28 cellular contexts compared by ENCODE assay signal in genomic region chr1:240405751-240406150, GRCh38.
"Had no signal": no experiment of that assay in that cellular context is flagged by ENCODE, and none has a peak within 500 bp of the region (broad histone marks: within the 10 kb centered on the region; RNA-seq: fewer than 3 reads in every experiment).

No MANE protein-coding gene starts in this region.

- H3K4me1 ChIP-seq: esophagus squamous epithelium, gastrocnemius medialis, left ventricle myocardium inferior, parathyroid adenoma, psoas muscle, testis had no signal

- H3K4me3 ChIP-seq: esophagus squamous epithelium, gastrocnemius medialis, hepatocyte, left ventricle myocardium inferior, lung, psoas muscle, transverse colon had no signal

- H3K36me3 ChIP-seq: esophagus squamous epithelium, gastrocnemius medialis, left ventricle myocardium inferior, transverse colon had no signal

- H3K9ac ChIP-seq: parathyroid adenoma had no signal

- H3K4me3 Mint-ChIP-seq: activated naive CD8-positive, alpha-beta T cell; central memory CD8-positive, alpha-beta T cell; naive B cell; neural crest cell; T-helper 2 cell treated with Interferon-gamma antibody and Interleukin-4, amounts not matched to agents 5 μg/mL and 100 μg/mL, for 36 hours had no signal

- DNase-seq: activated CD4-positive, alpha-beta T cell treated with anti-CD3 and anti-CD28 coated beads for 4 hours; activated CD4-positive, alpha-beta T cell treated with anti-CD3 and anti-CD28 coated beads, Interleukin-2, amount 50 U/mL, for 48 hours; activated CD8-positive, alpha-beta memory T cell treated with anti-CD3 and anti-CD28 coated beads for 24 hours; activated effector memory CD4-positive, alpha-beta T cell treated with Interleukin-2 at 50 U/mL for 16 hours; activated naive CD4-positive, alpha-beta T cell treated with Interleukin-2 at 50 U/mL for 16 hours; anterior cingulate cortex; dermis blood vessel endothelial cell; effector CD4-positive, alpha-beta T cell; esophagus squamous epithelium; gastrocnemius medialis; islet precursor cell; left ventricle myocardium inferior; naive B cell; occipital lobe; psoas muscle; stimulated activated CD4-positive, alpha-beta T cell treated with anti-CD3 and anti-CD28 coated beads, Interleukin-15, amount 100 ng/mL, for 24 hours; stimulated activated CD4-positive, alpha-beta T cell treated with anti-CD3 and anti-CD28 coated beads, Interleukin-2, amount 100 ng/mL, for 24 hours; stimulated activated naive CD4-positive, alpha-beta T cell treated with Interleukin-2 at 50 U/mL for 16 hours; transverse colon had no signal

- ATAC-seq: gastrocnemius medialis, psoas muscle had no signal

- H3K36me3 Mint-ChIP-seq: activated naive CD8-positive, alpha-beta T cell; naive B cell had no signal

- H3K4me1 Mint-ChIP-seq: central memory CD8-positive, alpha-beta T cell; naive B cell; neural crest cell had no signal

- H3K9me3 Mint-ChIP-seq: neural crest cell; T-helper 2 cell treated with Interferon-gamma antibody and Interleukin-4, amounts not matched to agents 5 μg/mL and 100 μg/mL, for 36 hours had no signal

- H3K4me2 ChIP-seq: hepatocyte had no signal

- H2AFZ ChIP-seq: hepatocyte, parathyroid adenoma had no signal

- H3K27ac Mint-ChIP-seq: activated naive CD8-positive, alpha-beta T cell; naive B cell; T-helper 2 cell treated with Interferon-gamma antibody and Interleukin-4, amounts not matched to agents 5 μg/mL and 100 μg/mL, for 36 hours had no signal

- H3K27me3 ChIP-seq: esophagus squamous epithelium, gastrocnemius medialis, hepatocyte, testis, transverse colon had no signal

- H3K27ac ChIP-seq: epithelial cell of prostate, gastrocnemius medialis, hepatocyte, left ventricle myocardium inferior, parathyroid adenoma, psoas muscle, testis had no signal

- H3K9me3 ChIP-seq: esophagus squamous epithelium, gastrocnemius medialis, left ventricle myocardium inferior, psoas muscle, testis, transverse colon had no signal

- H3K27me3 Mint-ChIP-seq: activated naive CD8-positive, alpha-beta T cell; central memory CD8-positive, alpha-beta T cell; naive B cell had no signal
